16 cellular contexts compared by ENCODE assay signal in genomic region chr12:131734336-131735152, GRCh38. TPM values are rescaled to one million over a fixed set of nuclear protein-coding genes. Genes with fewer than 3 reads are reported as not detected.
A peak's percentile ranks its signal among the peaks of the same experiment; 100 is the strongest.
DNase-seq lines count a peak whose midpoint lies in the region; ATAC-seq and TF ChIP-seq lines count a peak whose summit lies in the region.
"Had no signal": no experiment of that assay in that cellular context is flagged by ENCODE, and none has a peak within 500 bp of the region (broad histone marks: within the 10 kb centered on the region; RNA-seq: fewer than 3 reads in every experiment).

No MANE protein-coding gene starts in this region.

- intact Hi-C loops in psoas muscle (cut with DNase I): no loop called here

- TF ChIP-seq CTCF in WTC11 (IDR thresholded peaks at IDR 0.05) (no peak), psoas muscle (IDR thresholded peaks at IDR 0.05) (no peak)

- H3K27me3 Mint-ChIP-seq in WTC11 (ENCODE audit: low read depth): no peaks in the 10 kb centered on the region

- DNase-seq in activated effector memory CD4-positive, alpha-beta T cell treated with anti-CD3 and anti-CD28 coated beads, Interleukin-2, amount 50 U/mL, for 16 hours: peak; percentile 51
- DNase-seq in activated effector memory CD4-positive, alpha-beta T cell treated with Interleukin-2 at 50 U/mL for 16 hours: no peak
- DNase-seq in WTC11 (ENCODE audit: low spot score) (no peak), islet precursor cell (peak; percentile 70), KBM-7 (no peak), psoas muscle (no peak), HCEC 1CT (no peak)
- DNase-seq in stimulated activated effector memory CD8-positive, alpha-beta T cell treated with anti-CD3 and anti-CD28 coated beads, Interleukin-12 subunit alpha, Interleukin-12 subunit beta, amount 100 ng/mL, for 72 hours (ENCODE audit: low spot score in 2 of 2): no peak
- DNase-seq: AML-193, DMS53, HFFc6, NCI-H1092, NCI-H446 treated with DMSO at 0.1 percent for 48 hours, NCI-H748 treated with DMSO at 0.1 percent for 48 hours, SHP77 had no signal

- peaks cover 58% of the 10 kb centered on the region for H3K36me3 Mint-ChIP-seq in WTC11
- peaks cover 99% of the 10 kb centered on the region for H3K36me3 Mint-ChIP-seq in stimulated activated effector memory CD8-positive, alpha-beta T cell treated with anti-CD3 and anti-CD28 coated beads, Interleukin-12 subunit alpha, Interleukin-12 subunit beta, amount 100 ng/mL, for 72 hours

- no peak overlapping the region for H3K27ac ChIP-seq in psoas muscle

- POLR2A ChIA-PET in WTC11 (lab: Charles Lee): no interaction called here

- 88 to 90% (median 89%) methylated on average over 30 of the region's 30 CpGs for WGBS in psoas muscle, 3 donors

- no peaks in the 10 kb centered on the region for H3K9me3 Mint-ChIP-seq in WTC11
- no peaks in the 10 kb centered on the region for H3K9me3 Mint-ChIP-seq in stimulated activated effector memory CD8-positive, alpha-beta T cell treated with anti-CD3 and anti-CD28 coated beads, Interleukin-12 subunit alpha, Interleukin-12 subunit beta, amount 100 ng/mL, for 72 hours
- H3K9me3 Mint-ChIP-seq: HFFc6 had no signal

- ATAC-seq in WTC11 (no peak), psoas muscle (no peak)
- no peak for ATAC-seq in stimulated activated effector memory CD8-positive, alpha-beta T cell treated with anti-CD3 and anti-CD28 coated beads, Interleukin-12 subunit alpha, Interleukin-12 subunit beta, amount 100 ng/mL, for 72 hours
- ATAC-seq: Panc1 had no signal

- peaks cover 7 to 76% of the 10 kb centered on the region in 2 donors for H3K36me3 ChIP-seq in psoas muscle (ENCODE audit: insufficient read depth in 1 of 2, low read depth in 1 of 2)

- CTCF ChIA-PET in WTC11 (lab: Charles Lee): no interaction called here

- in situ Hi-C loops in KBM-7 (cut with MboI; ENCODE audit: low pct_unique_long_range_greater_than_20kb, low sequenced_read_pairs): no loop called here

- no peaks in the 10 kb centered on the region for H3K27me3 ChIP-seq in psoas muscle (ENCODE audit: insufficient read depth in 3 of 3, low read length in 2 of 3)

- H3K27ac Mint-ChIP-seq in WTC11: peak overlapping the region; percentile 73
- peak overlapping the region; percentile 45 for H3K27ac Mint-ChIP-seq in stimulated activated effector memory CD8-positive, alpha-beta T cell treated with anti-CD3 and anti-CD28 coated beads, Interleukin-12 subunit alpha, Interleukin-12 subunit beta, amount 100 ng/mL, for 72 hours
- H3K27ac Mint-ChIP-seq: HFFc6 had no signal

- peaks cover 42% of the 10 kb centered on the region for H3K4me1 Mint-ChIP-seq in WTC11
- no peaks in the 10 kb centered on the region for H3K4me1 Mint-ChIP-seq in stimulated activated effector memory CD8-positive, alpha-beta T cell treated with anti-CD3 and anti-CD28 coated beads, Interleukin-12 subunit alpha, Interleukin-12 subunit beta, amount 100 ng/mL, for 72 hours

- no peaks in the 10 kb centered on the region for H3K9me3 ChIP-seq in psoas muscle

- peaks cover 7% of the 10 kb centered on the region for H3K4me1 ChIP-seq in psoas muscle

- H3K4me3 ChIP-seq in psoas muscle: no peak overlapping the region

- no peak overlapping the region for H3K4me3 Mint-ChIP-seq in WTC11
- H3K4me3 Mint-ChIP-seq in stimulated activated effector memory CD8-positive, alpha-beta T cell treated with anti-CD3 and anti-CD28 coated beads, Interleukin-12 subunit alpha, Interleukin-12 subunit beta, amount 100 ng/mL, for 72 hours: no peak overlapping the region
- H3K4me3 Mint-ChIP-seq: HFFc6 had no signal

TF ChIP-seq in WTC11, 78 proteins besides CTCF, POLR2A, EP300 and RAD21 (continues in another document):
- no peak for TF ChIP-seq AFF4 (CRISPR knock-in tag; IDR thresholded peaks at IDR 0.05; ENCODE audit: borderline replicate concordance)
- no peak for TF ChIP-seq GABPB1 (CRISPR knock-in tag; IDR thresholded peaks at IDR 0.05)
- TF ChIP-seq, protein P1, sequence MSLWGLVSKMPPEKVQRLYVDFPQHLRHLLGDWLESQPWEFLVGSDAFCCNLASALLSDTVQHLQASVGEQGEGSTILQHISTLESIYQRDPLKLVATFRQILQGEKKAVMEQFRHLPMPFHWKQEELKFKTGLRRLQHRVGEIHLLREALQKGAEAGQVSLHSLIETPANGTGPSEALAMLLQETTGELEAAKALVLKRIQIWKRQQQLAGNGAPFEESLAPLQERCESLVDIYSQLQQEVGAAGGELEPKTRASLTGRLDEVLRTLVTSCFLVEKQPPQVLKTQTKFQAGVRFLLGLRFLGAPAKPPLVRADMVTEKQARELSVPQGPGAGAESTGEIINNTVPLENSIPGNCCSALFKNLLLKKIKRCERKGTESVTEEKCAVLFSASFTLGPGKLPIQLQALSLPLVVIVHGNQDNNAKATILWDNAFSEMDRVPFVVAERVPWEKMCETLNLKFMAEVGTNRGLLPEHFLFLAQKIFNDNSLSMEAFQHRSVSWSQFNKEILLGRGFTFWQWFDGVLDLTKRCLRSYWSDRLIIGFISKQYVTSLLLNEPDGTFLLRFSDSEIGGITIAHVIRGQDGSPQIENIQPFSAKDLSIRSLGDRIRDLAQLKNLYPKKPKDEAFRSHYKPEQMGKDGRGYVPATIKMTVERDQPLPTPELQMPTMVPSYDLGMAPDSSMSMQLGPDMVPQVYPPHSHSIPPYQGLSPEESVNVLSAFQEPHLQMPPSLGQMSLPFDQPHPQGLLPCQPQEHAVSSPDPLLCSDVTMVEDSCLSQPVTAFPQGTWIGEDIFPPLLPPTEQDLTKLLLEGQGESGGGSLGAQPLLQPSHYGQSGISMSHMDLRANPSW (CRISPR knock-in tag; conservative IDR thresholded peaks at IDR 0.05; ENCODE audit: low read depth): no peak
- no peak for TF ChIP-seq ZNF425 (CRISPR knock-in tag; conservative IDR thresholded peaks at IDR 0.05)
- no peak for TF ChIP-seq FOXP1 (CRISPR knock-in tag; IDR thresholded peaks at IDR 0.05; ENCODE audit: borderline replicate concordance)
- TF ChIP-seq ZNF416 (CRISPR knock-in tag; IDR thresholded peaks at IDR 0.05): no peak
- no peak for TF ChIP-seq CBFB (CRISPR knock-in tag; IDR thresholded peaks at IDR 0.05; ENCODE audit: low read depth)
- TF ChIP-seq SP1 (CRISPR knock-in tag; conservative IDR thresholded peaks at IDR 0.05): no peak
- TF ChIP-seq FOXK1 (CRISPR knock-in tag; IDR thresholded peaks at IDR 0.05): no peak
- TF ChIP-seq ZNF263 (CRISPR knock-in tag; IDR thresholded peaks at IDR 0.05; ENCODE audit: low read depth): no peak
- no peak for TF ChIP-seq ZNF232 (CRISPR knock-in tag; IDR thresholded peaks at IDR 0.05)
- no peak for TF ChIP-seq ESRRA (CRISPR knock-in tag; IDR thresholded peaks at IDR 0.05; ENCODE audit: borderline replicate concordance)
- TF ChIP-seq NR3C1 (CRISPR knock-in tag; conservative IDR thresholded peaks at IDR 0.05; ENCODE audit: low read depth): no peak
- TF ChIP-seq IRF2 (CRISPR knock-in tag; IDR thresholded peaks at IDR 0.05; ENCODE audit: borderline replicate concordance, low read depth): no peak
- no peak for TF ChIP-seq ZNF121 (CRISPR knock-in tag; IDR thresholded peaks at IDR 0.05)
- no peak for TF ChIP-seq ZNF317 (CRISPR knock-in tag; IDR thresholded peaks at IDR 0.05; ENCODE audit: borderline replicate concordance, low read depth)

RNA-seq across cellular contexts. Expression of gene SFSWAP, which starts 23.7 kb away (rescaled TPM):
- total RNA-seq in WTC11 (2021): 59.4 to 76.3 TPM (median 63.4 TPM) in 3 replicates
- 10 to 100 TPM; 21.4 to 34.3 (median 23.3) TPM for total RNA-seq in psoas muscle
- 10 to 100 TPM; 19.4 to 27.5 (median 24.3) TPM for polyA plus RNA-seq in psoas muscle

Comparison
In these comparisons a context has a peak if more than half of its experiments do, and no peak if none do; other contexts are left out.
1. DNase-seq: peak in activated effector memory CD4-positive, alpha-beta T cell treated with anti-CD3 and anti-CD28 coated beads, Interleukin-2, amount 50 U/mL, for 16 hours (single experiment) and islet precursor cell (single experiment); none in activated effector memory CD4-positive, alpha-beta T cell treated with Interleukin-2 at 50 U/mL for 16 hours (single experiment), WTC11 (single experiment), stimulated activated effector memory CD8-positive, alpha-beta T cell treated with anti-CD3 and anti-CD28 coated beads, Interleukin-12 subunit alpha, Interleukin-12 subunit beta, amount 100 ng/mL, for 72 hours (0 of 2), KBM-7 (single experiment), psoas muscle (0 of 2) and HCEC 1CT (single experiment).